In the genomic region with DNA sequence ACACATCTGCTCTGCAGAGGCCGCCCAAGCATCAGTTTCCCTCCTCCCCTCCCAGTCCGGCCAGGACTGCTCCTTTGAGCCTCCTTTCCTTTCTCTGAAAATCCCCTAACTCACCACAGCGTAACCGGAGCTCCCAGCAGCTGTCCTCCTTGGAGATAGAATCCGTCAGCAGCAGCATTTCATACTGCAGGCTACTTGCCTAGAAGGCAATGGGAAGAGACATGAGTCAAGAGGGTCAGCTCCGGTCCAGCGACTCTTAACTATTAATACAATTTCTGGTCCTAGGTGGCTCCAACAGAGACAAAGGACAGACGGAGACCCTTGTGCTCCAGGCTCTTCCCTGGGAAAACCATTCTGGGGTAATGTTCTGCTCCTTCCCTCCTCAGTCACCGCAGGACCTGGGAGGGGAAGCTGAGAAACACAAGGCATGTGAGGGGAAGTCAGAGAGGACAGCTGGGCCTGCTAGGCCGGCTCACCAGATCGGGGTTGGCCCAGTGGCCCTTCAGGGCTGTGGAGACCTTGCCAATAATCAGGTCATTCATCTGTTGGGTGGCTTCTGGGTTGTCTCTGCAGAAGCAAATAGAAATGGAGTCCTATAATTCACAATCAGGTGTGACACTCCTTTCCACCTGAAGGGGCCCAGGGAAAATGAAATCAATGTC, we compare ENCODE assay signal across 11 cellular contexts.
"Had no signal": no experiment of that assay in that cellular context is flagged by ENCODE, and none has a peak within 500 bp of the region (broad histone marks: within the 10 kb centered on the region; RNA-seq: fewer than 3 reads in every experiment).

No MANE protein-coding gene starts in this region.

- H3K4me2 ChIP-seq: hepatocyte had no signal

- H3K9me3 ChIP-seq: neutrophil had no signal

- H2AFZ ChIP-seq: hepatocyte had no signal

- H3K27me3 ChIP-seq: cardiac muscle cell, hepatocyte, neutrophil had no signal

- H3K79me2 ChIP-seq: hepatocyte had no signal

- H3K27ac ChIP-seq: cardiac muscle cell, hepatocyte, neutrophil had no signal

- DNase-seq: activated CD4-positive, alpha-beta T cell treated with anti-CD3 and anti-CD28 coated beads, Interleukin-2, amount 10 ng/mL, durations not matched to agents 7 days and 5 days; activated CD4-positive, CD25-positive, alpha-beta regulatory T cell; activated CD8-positive, alpha-beta memory T cell treated with anti-CD3 and anti-CD28 coated beads for 24 hours; activated naive CD4-positive, alpha-beta T cell treated with anti-CD3 and anti-CD28 coated beads, Interleukin-2, amount 10 ng/mL, durations not matched to agents 7 days and 5 days; right cardiac atrium; stimulated activated naive CD8-positive, alpha-beta T cell treated with anti-CD3 and anti-CD28 coated beads, Interleukin-15, Interleukin-2, amounts not matched to agents 100 U/mL and 50 U/mL, for 24 hours; SW 1271; trophoblast cell had no signal

- H3K4me3 ChIP-seq: cardiac muscle cell, hepatocyte had no signal
